Comparison of ENCODE assay signal across 16 cellular contexts in genomic region chr6:141403827-141404226, GRCh38.
DNase-seq lines count a peak whose midpoint lies in the region; ATAC-seq lines count a peak whose summit lies in the region.
"Had no signal": no experiment of that assay in that cellular context is flagged by ENCODE, and none has a peak within 500 bp of the region (broad histone marks: within the 10 kb centered on the region; RNA-seq: fewer than 3 reads in every experiment).

No MANE protein-coding gene starts in this region.

- DNase-seq in EH (ENCODE audit: low read depth) (peak; percentile 27), astrocyte of the hippocampus (ENCODE audit: low read depth, low spot score) (peak; percentile 64), left ventricle myocardium superior (no peak), stromal cell of bone marrow (ENCODE audit: low read depth) (peak; percentile 23), epidermal melanocyte (ENCODE audit: insufficient read length, low spot score) (no peak), NCI-H69 (lab: John Stamatoyannopoulos, UW) (no peak)
- no peak for DNase-seq in activated effector memory CD4-positive, alpha-beta T cell treated with Interleukin-2 at 50 U/mL for 16 hours
- DNase-seq: activated CD4-positive, alpha-beta T cell treated with anti-CD3 and anti-CD28 coated beads for 1 hour; CD4-positive, CD25-positive, alpha-beta regulatory T cell; Kasumi-1; mesendoderm; NCI-H187 treated with DMSO at 0.1 percent for 48 hours; NCI-H524 treated with DMSO at 0.1 percent for 48 hours; stimulated activated CD4-positive, alpha-beta T cell treated with anti-CD3 and anti-CD28 coated beads, Interleukin-15, amount 100 ng/mL, for 24 hours; T-helper 17 cell had no signal

- intact Hi-C loops in left ventricle myocardium superior (cut with micrococcal nuclease), result no loop called here

- ATAC-seq in left ventricle myocardium superior (peak; percentile 46), HG03159 (IDR thresholded peaks at IDR 0.05; ENCODE audit: unreplicated experiment) (no peak)
- ATAC-seq: T-helper 17 cell had no signal

Comparison
In these comparisons a context has a peak if more than half of its experiments do, and no peak if none do; other contexts are left out.
1. DNase-seq: peak in EH (single experiment), astrocyte of the hippocampus (single experiment) and stromal cell of bone marrow (single experiment); none in left ventricle myocardium superior (single experiment), activated effector memory CD4-positive, alpha-beta T cell treated with Interleukin-2 at 50 U/mL for 16 hours (single experiment), epidermal melanocyte (single experiment) and NCI-H69 (single experiment).